Comparison of ENCODE assay signal across 8 cellular contexts in genomic region chr1:116168277-116169032, GRCh38. TPM values are rescaled to one million over a fixed set of nuclear protein-coding genes. Genes with fewer than 3 reads are reported as not detected.
DNase-seq lines count a peak whose midpoint lies in the region; ATAC-seq, FAIRE-seq and TF ChIP-seq lines count a peak whose summit lies in the region.

No MANE protein-coding gene starts in this region.

- H3K4me1 Mint-ChIP-seq in astrocyte (ENCODE audit: low read depth, unreplicated experiment): peaks cover 8% of the 10 kb centered on the region

- H3K4me2 ChIP-seq in astrocyte (ENCODE audit: low read length): peak overlapping the region; percentile 98

- H3K36me3 ChIP-seq in astrocyte (ENCODE audit: insufficient read depth, low read length): no peaks in the 10 kb centered on the region

- peak overlapping the region; percentile 84 for H3K4me3 Mint-ChIP-seq in astrocyte (ENCODE audit: unreplicated experiment)

- H3K4me1 ChIP-seq in astrocyte (ENCODE audit: insufficient read depth, low read length): no peaks in the 10 kb centered on the region

- no peak overlapping the region for H3K27ac ChIP-seq in astrocyte (ENCODE audit: low read depth, low read length)

- no peaks in the 10 kb centered on the region for H3K79me2 ChIP-seq in astrocyte (ENCODE audit: insufficient read depth, low read length)

- H3K9me3 ChIP-seq in astrocyte (ENCODE audit: insufficient read depth, low read depth, low read length): no peaks in the 10 kb centered on the region

- H3K9me3 Mint-ChIP-seq in astrocyte (ENCODE audit: unreplicated experiment): peaks cover 2% of the 10 kb centered on the region

- H3K4me3 ChIP-seq in astrocyte (ENCODE audit: insufficient read depth, low read depth, low read length) (peak overlapping the region; percentile 58), retinal pigment epithelial cell (ENCODE audit: low read length) (peak overlapping the region; percentile 63)

- peak; percentile 83 for ATAC-seq in HG03460 (IDR thresholded peaks at IDR 0.05; ENCODE audit: unreplicated experiment)
- ATAC-seq in GM19328 (IDR thresholded peaks at IDR 0.05; ENCODE audit: unreplicated experiment): no peak

- no peaks in the 10 kb centered on the region for H3K36me3 Mint-ChIP-seq in astrocyte (ENCODE audit: low read depth, unreplicated experiment)

- peaks cover 11% of the 10 kb centered on the region for H3K27me3 ChIP-seq in astrocyte (ENCODE audit: insufficient read depth, low read length)

- H4K20me1 ChIP-seq in astrocyte (ENCODE audit: insufficient read depth, low read length): no peaks in the 10 kb centered on the region

- H2AFZ ChIP-seq in astrocyte (ENCODE audit: low read depth, low read length): peak overlapping the region; percentile 93

- peak; percentile 67 for TF ChIP-seq CTCF in astrocyte (IDR thresholded peaks at IDR 0.05; ENCODE audit: insufficient read depth, low read depth, low read length)
- TF ChIP-seq CTCF in retinal pigment epithelial cell (conservative IDR thresholded peaks at IDR 0.05; ENCODE audit: low read depth, low read length): peak; percentile 78

- H3K27ac Mint-ChIP-seq in astrocyte (ENCODE audit: unreplicated experiment): peak overlapping the region; percentile 62

- no peak for FAIRE-seq in GM19239 (lab: Jason Lieb, UNC)
- FAIRE-seq in astrocyte (lab: Jason Lieb, UNC): no peak

- H3K27me3 Mint-ChIP-seq in astrocyte (ENCODE audit: low read depth, unreplicated experiment): peaks cover 18% of the 10 kb centered on the region

- DNase-seq in AML-193 (lab: John Stamatoyannopoulos, UW) (peak; percentile 43 to 46), GM19239 (ENCODE audit: insufficient read length, low spot score) (peak; percentile 75), T-helper 1 cell (peak; percentile 69 to 80 (median 76)), astrocyte (ENCODE audit: low read depth) (no peak), hippocampal formation (lab: John Stamatoyannopoulos, UW) (peak; percentile 38 to 48), retinal pigment epithelial cell (ENCODE audit: low read depth) (no peak)

- H3K9ac ChIP-seq in astrocyte (ENCODE audit: low read length): peak overlapping the region; percentile 75

RNA-seq across cellular contexts. Expression of gene MAB21L3, which starts 57.3 kb away (rescaled TPM):
- 0.34 and 0.38 TPM in 2 replicates for total RNA-seq in astrocyte

Comparison
In these comparisons a context has a peak if more than half of its experiments do, and no peak if none do; other contexts are left out.
1. DNase-seq: peak in AML-193 (2 of 2), GM19239 (single experiment), T-helper 1 cell (5 of 5) and hippocampal formation (2 of 2); none in astrocyte (single experiment) and retinal pigment epithelial cell (single experiment).